ENCODE assay signal across 9 cellular contexts in the genomic region with DNA sequence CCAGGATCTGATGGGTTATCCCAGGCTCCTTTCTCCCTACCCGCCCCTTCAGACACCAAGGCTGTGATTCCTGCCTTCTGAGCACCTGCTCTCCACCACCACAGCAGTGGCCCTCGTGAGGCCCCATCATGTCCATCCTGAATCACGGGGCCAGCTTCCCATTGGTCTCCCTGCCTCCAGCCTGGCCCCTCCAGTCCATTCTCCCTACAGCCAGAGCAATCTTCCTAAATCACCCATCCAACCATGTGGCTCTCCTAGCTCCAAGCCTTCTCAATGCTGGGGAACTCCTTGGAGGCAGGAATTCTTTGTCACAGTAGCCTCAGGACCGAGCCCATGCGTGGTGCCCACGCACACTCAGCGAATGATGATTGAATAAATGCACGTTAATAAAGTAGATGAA. TPM values are rescaled to one million over a fixed set of nuclear protein-coding genes. Genes with fewer than 3 reads are reported as not detected.
"Had no signal": no experiment of that assay in that cellular context is flagged by ENCODE, and none has a peak within 500 bp of the region (broad histone marks: within the 10 kb centered on the region; RNA-seq: fewer than 3 reads in every experiment).

No MANE protein-coding gene starts in this region.

- H3K27ac ChIP-seq: GM23248, HL-60 had no signal

- H3K4me3 Mint-ChIP-seq: H9, IgD-negative memory B cell had no signal

- H3K4me1 Mint-ChIP-seq: H9, IgD-negative memory B cell had no signal

- DNase-seq: GM23248, GOT3, H9, HCEC 1CT, KG1 had no signal

- H3K9ac ChIP-seq: GM23248 had no signal

- H2AFZ ChIP-seq: GM23248 had no signal

- H3K4me3 ChIP-seq: GM23248 had no signal

- ATAC-seq: HepG2 had no signal

- FAIRE-seq: H54, HepG2 had no signal

- H3K27ac Mint-ChIP-seq: IgD-negative memory B cell had no signal

RNA-seq across cellular contexts. Expression of a gene that starts 8.9 kb away (rescaled TPM):
- total RNA-seq: HepG2 had no signal
- polyA plus RNA-seq: IgD-negative memory B cell had no signal
